10 cellular contexts compared by ENCODE assay signal in genomic region chr20:36483205-36483918, GRCh38. TPM values are rescaled to one million over a fixed set of nuclear protein-coding genes. Genes with fewer than 3 reads are reported as not detected.
A peak's percentile ranks its signal among the peaks of the same experiment; 100 is the strongest.
DNase-seq lines count a peak whose midpoint lies in the region; ATAC-seq, FAIRE-seq and TF ChIP-seq lines count a peak whose summit lies in the region.
"Had no signal": no experiment of that assay in that cellular context is flagged by ENCODE, and none has a peak within 500 bp of the region (broad histone marks: within the 10 kb centered on the region; RNA-seq: fewer than 3 reads in every experiment).

No MANE protein-coding gene starts in this region.

- H2AFZ ChIP-seq in keratinocyte (ENCODE audit: control insufficient read depth, low read length) (no peak overlapping the region), smooth muscle cell (ENCODE audit: low read depth) (no peak overlapping the region)
- H2AFZ ChIP-seq: hepatocyte had no signal

- peaks cover 14% of the 10 kb centered on the region for H3K9me1 ChIP-seq in keratinocyte (ENCODE audit: control insufficient read depth, extremely low read depth, insufficient read depth, low read length)

- FAIRE-seq in keratinocyte (lab: Jason Lieb, UNC) = no peak

- ATAC-seq in GM19467 (IDR thresholded peaks at IDR 0.05; ENCODE audit: unreplicated experiment) = no peak
- no peak for ATAC-seq in HG03565 (IDR thresholded peaks at IDR 0.05; ENCODE audit: unreplicated experiment)
- ATAC-seq: HCT116 had no signal

- DNase-seq in EL = peak; percentile 53
- no peak for DNase-seq in SJSA1 (ENCODE audit: low read depth in 1 of 2, low spot score in 2 of 2)
- no peak for DNase-seq in keratinocyte (ENCODE audit: low read depth, low spot score)
- no peak for DNase-seq in smooth muscle cell (lab: John Stamatoyannopoulos, UW; ENCODE audit: unreplicated experiment)
- no peak for DNase-seq in caudate nucleus (lab: John Stamatoyannopoulos, UW)
- no peak for DNase-seq in RKO (ENCODE audit: low spot score)

- H3K27ac ChIP-seq in SJSA1 = peak overlapping the region; percentile 13; the same call in 1 of the 2 replicates
- H3K27ac ChIP-seq in keratinocyte (ENCODE audit: control insufficient read depth, insufficient read depth, low read length) = no peak overlapping the region
- H3K27ac ChIP-seq in smooth muscle cell (ENCODE audit: low read depth) = peak overlapping the region; percentile 63
- no peak overlapping the region for H3K27ac ChIP-seq in caudate nucleus (ENCODE audit: low read depth, low read length)
- H3K27ac ChIP-seq: hepatocyte had no signal

- TF ChIP-seq CTCF in keratinocyte (optimal IDR thresholded peaks at IDR 0.05 in 1 of 3, IDR thresholded peaks at IDR 0.05 in 1 of 3, conservative IDR thresholded peaks at IDR 0.05 in 1 of 3; ENCODE audit: extremely low read depth in 1 of 3, insufficient read depth in 2 of 3, low read length in 3 of 3) (no peak), smooth muscle cell (IDR thresholded peaks at IDR 0.05; ENCODE audit: borderline replicate concordance, insufficient read depth, poor library complexity, severe bottlenecking) (no peak)

- peaks cover 69% of the 10 kb centered on the region for H3K79me2 ChIP-seq in keratinocyte (ENCODE audit: control insufficient read depth, insufficient read depth, low read length)
- H3K79me2 ChIP-seq in smooth muscle cell (ENCODE audit: low read depth) = peaks cover 100% of the 10 kb centered on the region

- H4K20me1 ChIP-seq in keratinocyte (ENCODE audit: control insufficient read depth, extremely low read depth, insufficient read depth, low read length) (peaks cover 31% of the 10 kb centered on the region), smooth muscle cell (ENCODE audit: low read depth) (peaks cover 100% of the 10 kb centered on the region)

- H3K9ac ChIP-seq in keratinocyte (ENCODE audit: control insufficient read depth, extremely low read depth, insufficient read depth, low read length) (no peak overlapping the region), smooth muscle cell (ENCODE audit: low read depth) (no peak overlapping the region)

- H3K27me3 ChIP-seq in SJSA1 (replicated peaks) (no peaks in the 10 kb centered on the region), keratinocyte (ENCODE audit: control insufficient read depth, extremely low read depth, insufficient read depth, low read length) (no peaks in the 10 kb centered on the region), smooth muscle cell (ENCODE audit: low read depth) (no peaks in the 10 kb centered on the region)
- H3K27me3 ChIP-seq: hepatocyte had no signal

- H3K4me2 ChIP-seq in keratinocyte (ENCODE audit: control insufficient read depth, extremely low read depth, insufficient read depth, low read depth, low read length) = peak overlapping the region; percentile 9
- no peak overlapping the region for H3K4me2 ChIP-seq in smooth muscle cell
- H3K4me2 ChIP-seq: hepatocyte had no signal

- peaks cover 27% of the 10 kb centered on the region for H3K36me3 ChIP-seq in SJSA1
- peaks cover 7 to 9% of the 10 kb centered on the region in 2 experiments for H3K36me3 ChIP-seq in keratinocyte (ENCODE audit: control insufficient read depth in 2 of 2, extremely low read depth in 1 of 2, insufficient read depth in 2 of 2, low read length in 2 of 2)
- no peaks in the 10 kb centered on the region for H3K36me3 ChIP-seq in smooth muscle cell (ENCODE audit: low read depth)

- peaks cover 8% of the 10 kb centered on the region for H3F3A ChIP-seq in smooth muscle cell (ENCODE audit: low read depth)

- dilution Hi-C loops in keratinocyte (cut with MboI; ENCODE audit: extremely low pct_ligation_motif_present, low sequenced_read_pairs) = no loop called here

- H3K4me1 ChIP-seq in SJSA1 (replicated peaks) = peaks cover 44% of the 10 kb centered on the region
- peaks cover 8% of the 10 kb centered on the region for H3K4me1 ChIP-seq in keratinocyte (ENCODE audit: control insufficient read depth, extremely low read depth, insufficient read depth, low read length)
- no peaks in the 10 kb centered on the region for H3K4me1 ChIP-seq in smooth muscle cell (ENCODE audit: low read depth)

- H3K4me3 ChIP-seq in SJSA1 (no peak overlapping the region), keratinocyte (ENCODE audit: control insufficient read depth in 2 of 3, extremely low read depth in 1 of 3, insufficient read depth in 2 of 3, low read depth in 1 of 3, low read length in 3 of 3) (no peak overlapping the region), smooth muscle cell (no peak overlapping the region)
- H3K4me3 ChIP-seq: hepatocyte had no signal

- H3K9me3 ChIP-seq in SJSA1 (replicated peaks) (no peaks in the 10 kb centered on the region), keratinocyte (ENCODE audit: control insufficient read depth, low read depth, low read length) (no peaks in the 10 kb centered on the region), smooth muscle cell (replicated peaks; ENCODE audit: low read depth) (no peaks in the 10 kb centered on the region)

- 78% methylated on average over 5 of the region's 5 CpGs for WGBS in smooth muscle cell (ENCODE audit: low lambda C conversion rate)

RNA-seq across cellular contexts. Expression of gene MYL9, which starts 58.0 kb away (rescaled TPM):
- 213 and 260 TPM in 2 replicates for total RNA-seq in SJSA1 (2014; rRNA removed; shearing (Covaris generic))
- polyA plus RNA-seq in keratinocyte = 1.7 to 5.2 TPM (median 2.8 TPM) in 3 replicates
- polyA plus RNA-seq in keratinocyte (2011; ENCODE audit: low read depth) = 0.12 TPM
- 9.3 and 14.5 TPM in 2 replicates for polyA plus RNA-seq in keratinocyte (2011; cell fraction: cytosol; rRNA removed)
- 4.0 and 7.9 TPM in 2 replicates for polyA plus RNA-seq in keratinocyte (2011; cell fraction: nucleus; rRNA removed)
- 6.3 and 7.3 TPM in 2 replicates for polyA plus RNA-seq in keratinocyte (2012; ENCODE audit: low replicate concordance)
- 3.2 to 6.9 TPM (median 4.8 TPM) in 3 replicates for polyA minus RNA-seq in keratinocyte
- 19.0 TPM for polyA minus RNA-seq in keratinocyte (2011; cell fraction: cytosol; rRNA and poly(A)+ RNA removed)
- polyA minus RNA-seq in keratinocyte (2011; cell fraction: nucleus; rRNA and poly(A)+ RNA removed) = 1.5 and 3.2 TPM in 2 replicates
- 185 and 198 TPM in 2 replicates for total RNA-seq in smooth muscle cell
- 993 and 1,109 TPM in 2 replicates for polyA plus RNA-seq in smooth muscle cell

Comparison
In these comparisons a context has a peak if more than half of its experiments do, and no peak if none do; other contexts are left out.
1. H3K27ac ChIP-seq: peak in SJSA1 (single experiment) and smooth muscle cell (single experiment); none in keratinocyte (single experiment) and caudate nucleus (single experiment).